6 cellular contexts compared by ENCODE assay signal in the genomic region with DNA sequence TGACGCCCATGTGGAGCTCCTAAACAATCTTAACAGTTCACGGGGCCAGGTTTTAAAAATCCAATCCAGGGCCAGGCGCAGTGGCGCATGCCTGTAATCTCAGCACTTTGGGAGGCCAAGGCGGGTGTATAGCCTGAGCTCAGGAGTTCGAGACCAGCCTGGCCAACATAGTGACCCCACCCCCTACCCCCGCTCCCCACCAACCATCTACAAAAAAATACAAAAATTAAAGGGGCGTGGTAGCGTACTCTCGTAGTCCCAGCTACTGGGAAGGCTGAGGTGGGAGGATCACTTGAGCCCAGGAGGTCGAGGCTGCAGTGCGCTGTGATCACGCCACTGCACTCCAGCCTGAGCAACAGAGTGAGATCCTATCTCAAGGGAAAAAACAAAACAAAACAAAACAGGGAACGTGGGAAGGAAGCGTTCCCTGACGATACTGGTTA. TPM values are rescaled to one million over a fixed set of nuclear protein-coding genes. Genes with fewer than 3 reads are reported as not detected.
DNase-seq lines count a peak whose midpoint lies in the region; ATAC-seq and TF ChIP-seq lines count a peak whose summit lies in the region.

No MANE protein-coding gene starts in this region.

- H3K79me2 ChIP-seq in OCI-LY3 (ENCODE audit: low read length) (peaks cover 32% of the 10 kb centered on the region), smooth muscle cell (ENCODE audit: low read depth) (peaks cover 26% of the 10 kb centered on the region)

- DNase-seq in epithelial cell of proximal tubule (ENCODE audit: low read depth), result no peak
- DNase-seq in smooth muscle cell (lab: John Stamatoyannopoulos, UW; ENCODE audit: unreplicated experiment), result no peak
- no peak for DNase-seq in hepatic stellate cell (ENCODE audit: low spot score)

- 50% methylated on average over 15 of the region's 16 CpGs for WGBS in smooth muscle cell (ENCODE audit: low lambda C conversion rate)

- TF ChIP-seq CTCF in OCI-LY3 (IDR thresholded peaks at IDR 0.05; ENCODE audit: low read depth, low read length) (no peak), epithelial cell of proximal tubule (conservative IDR thresholded peaks at IDR 0.05; ENCODE audit: low read depth, low read length) (no peak), smooth muscle cell (IDR thresholded peaks at IDR 0.05; ENCODE audit: borderline replicate concordance, insufficient read depth, poor library complexity, severe bottlenecking) (no peak)

- no peaks in the 10 kb centered on the region for H3K27me3 ChIP-seq in OCI-LY3 (ENCODE audit: low read depth, low read length)
- H3K27me3 ChIP-seq in smooth muscle cell (ENCODE audit: low read depth), result no peaks in the 10 kb centered on the region

- ATAC-seq in HG03354 (IDR thresholded peaks at IDR 0.05; ENCODE audit: poor library complexity, severe bottlenecking, unreplicated experiment) (no peak), HG03095 (IDR thresholded peaks at IDR 0.05; ENCODE audit: unreplicated experiment) (no peak)

- H3K36me3 ChIP-seq in OCI-LY3 (replicated peaks; ENCODE audit: low read depth, low read length), result peaks cover 6% of the 10 kb centered on the region
- H3K36me3 ChIP-seq in smooth muscle cell (ENCODE audit: low read depth), result no peaks in the 10 kb centered on the region

- H3F3A ChIP-seq in smooth muscle cell (ENCODE audit: low read depth), result no peaks in the 10 kb centered on the region

- H3K9ac ChIP-seq in OCI-LY3 (ENCODE audit: low read length) (peak overlapping the region; percentile 89), smooth muscle cell (ENCODE audit: low read depth) (peak overlapping the region; percentile 99)

- 0 out of 2 replicates have a peak, but pooled peaks cover 7% of the 10 kb centered on the region for H4K20me1 ChIP-seq in OCI-LY3 (ENCODE audit: insufficient read depth, low read length)
- H4K20me1 ChIP-seq in smooth muscle cell (ENCODE audit: low read depth), result peaks cover 7% of the 10 kb centered on the region

- H3K4me1 ChIP-seq in OCI-LY3 (ENCODE audit: low read length) (peaks cover 21% of the 10 kb centered on the region), smooth muscle cell (ENCODE audit: low read depth) (peaks cover 12% of the 10 kb centered on the region)

- H3K27ac ChIP-seq in OCI-LY3 (ENCODE audit: low read length) (peak overlapping the region; percentile 72), smooth muscle cell (ENCODE audit: low read depth) (peak overlapping the region; percentile 94)

- H3K4me2 ChIP-seq in OCI-LY3 (ENCODE audit: low read length) (peak overlapping the region; percentile 66), smooth muscle cell (peak overlapping the region; percentile 96)

- H2AFZ ChIP-seq in OCI-LY3 (ENCODE audit: low read depth, low read length), result peak overlapping the region; percentile 44; the same call in 1 of the 2 replicates
- H2AFZ ChIP-seq in smooth muscle cell (ENCODE audit: low read depth), result peak overlapping the region; percentile 90

- H3K4me3 ChIP-seq in OCI-LY3 (ENCODE audit: low read length), result peak overlapping the region; percentile 81
- peak overlapping the region; percentile 75 for H3K4me3 ChIP-seq in epithelial cell of proximal tubule (ENCODE audit: low read depth, low read length)
- H3K4me3 ChIP-seq in smooth muscle cell, result peak overlapping the region; percentile 96

- no peaks in the 10 kb centered on the region for H3K9me3 ChIP-seq in OCI-LY3 (ENCODE audit: insufficient read depth, low read length)
- H3K9me3 ChIP-seq in smooth muscle cell (replicated peaks; ENCODE audit: low read depth), result no peaks in the 10 kb centered on the region

RNA-seq across cellular contexts. Expression of gene SART1, which starts 0.7 kb away (rescaled TPM):
- total RNA-seq in epithelial cell of proximal tubule (28.8 and 30.2 TPM in 2 replicates), smooth muscle cell (13.0 and 22.5 TPM in 2 replicates)
- 61.4 and 62.5 TPM in 2 replicates for polyA plus RNA-seq in smooth muscle cell

RNA-seq across cellular contexts. Expression of gene TSGA10IP, which starts 15.6 kb away (rescaled TPM):
- total RNA-seq in epithelial cell of proximal tubule (not detected in 2 replicates), smooth muscle cell (0.27 TPM in 1 of 2 replicates, not detected in the other)
- polyA plus RNA-seq in smooth muscle cell, result 1.5 TPM in 2 replicates

RNA-seq across cellular contexts. Expression of gene EIF1AD, which starts 41.1 kb away (rescaled TPM):
- total RNA-seq in epithelial cell of proximal tubule, result 45.2 and 45.3 TPM in 2 replicates
- total RNA-seq in smooth muscle cell, result 29.3 and 32.0 TPM in 2 replicates
- polyA plus RNA-seq in smooth muscle cell, result 26.6 and 29.3 TPM in 2 replicates

RNA-seq across cellular contexts. Expression of gene BANF1, which starts 41.5 kb away (rescaled TPM):
- total RNA-seq in epithelial cell of proximal tubule (144 and 192 TPM in 2 replicates), smooth muscle cell (42.9 and 61.7 TPM in 2 replicates)
- 269 and 274 TPM in 2 replicates for polyA plus RNA-seq in smooth muscle cell

RNA-seq across cellular contexts. Expression of gene DRAP1, which starts 41.6 kb away (rescaled TPM):
- total RNA-seq in epithelial cell of proximal tubule (225 TPM in 2 replicates), smooth muscle cell (73.9 and 79.3 TPM in 2 replicates)
- 276 and 278 TPM in 2 replicates for polyA plus RNA-seq in smooth muscle cell
